Comparison of ENCODE assay signal across 10 cellular contexts in the genomic region with DNA sequence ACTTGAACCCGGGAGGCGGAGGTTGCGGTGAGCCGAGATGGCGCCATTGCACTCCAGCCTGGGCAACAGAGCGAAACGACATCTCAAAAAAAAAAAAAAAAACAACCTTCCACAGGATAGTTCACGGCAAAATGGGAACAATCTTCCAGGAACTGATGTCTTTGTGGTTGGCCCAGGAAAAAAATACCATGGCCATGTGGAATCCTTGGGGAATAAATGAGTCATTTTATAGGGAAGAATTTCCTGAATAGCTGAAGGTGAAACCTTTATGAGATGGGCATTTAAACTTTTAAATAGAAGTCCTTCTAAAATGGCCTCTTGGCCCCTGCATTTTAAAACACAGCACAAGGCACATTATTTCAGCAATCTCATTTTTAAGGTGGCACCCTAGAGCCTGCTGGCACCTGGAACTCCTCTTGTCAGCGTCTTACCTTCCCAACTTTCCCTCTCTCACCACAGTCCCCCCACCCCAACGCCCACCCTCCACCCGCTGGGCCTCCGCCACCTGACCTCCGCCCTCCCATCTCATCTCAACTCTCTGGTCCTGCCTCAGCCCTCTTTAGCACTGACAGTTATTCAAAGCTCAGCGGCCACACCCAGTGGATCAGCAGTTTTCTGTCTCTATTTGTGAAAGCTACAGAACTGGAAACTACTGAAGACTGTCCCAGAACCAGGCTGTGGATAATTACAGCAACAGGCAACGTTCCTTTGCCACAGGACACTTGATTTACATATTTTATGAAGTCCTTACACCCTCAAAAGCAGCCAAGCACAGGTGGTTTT. TPM values are rescaled to one million over a fixed set of nuclear protein-coding genes. Genes with fewer than 3 reads are reported as not detected.
DNase-seq lines count a peak whose midpoint lies in the region; ATAC-seq and TF ChIP-seq lines count a peak whose summit lies in the region.
"Had no signal": no experiment of that assay in that cellular context is flagged by ENCODE, and none has a peak within 500 bp of the region (broad histone marks: within the 10 kb centered on the region; RNA-seq: fewer than 3 reads in every experiment).

No MANE protein-coding gene starts in this region.

- H3K4me3 ChIP-seq in cardiac fibroblast (replicated peaks in 1 of 2; ENCODE audit: low read depth in 2 of 2, low read length in 2 of 2): no peak overlapping the region
- H3K4me3 ChIP-seq: coronary artery had no signal

- TF ChIP-seq CTCF in cardiac fibroblast (IDR thresholded peaks at IDR 0.05; ENCODE audit: low read depth, low read length) (no peak), natural killer cell (IDR thresholded peaks at IDR 0.05) (no peak)

- ATAC-seq in natural killer cell: no peak

- peaks cover 14% of the 10 kb centered on the region in 2 donors for H3K4me1 Mint-ChIP-seq in natural killer cell

- intact Hi-C loops in natural killer cell (cut with micrococcal nuclease): no loop called here

- no peaks in the 10 kb centered on the region for H3K9me3 Mint-ChIP-seq in natural killer cell
- H3K9me3 Mint-ChIP-seq: CD4-positive, alpha-beta T cell had no signal

- DNase-seq in EH (ENCODE audit: low read depth) (peak; percentile 94), NCI-H226 (peak; percentile 62), cardiac fibroblast (ENCODE audit: low read depth in 2 of 2) (peak; percentile 31 to 66), natural killer cell (no peak), activated gamma-delta T cell (lab: John Stamatoyannopoulos, UW) (no peak), NCI-H510A (lab: John Stamatoyannopoulos, UW) (no peak), SHP77 (lab: John Stamatoyannopoulos, UW) (no peak)
- no peak for DNase-seq in stimulated activated CD4-positive, alpha-beta T cell treated with anti-CD3 and anti-CD28 coated beads, Interleukin-15, amount 100 ng/mL, for 24 hours
- DNase-seq: CD4-positive, alpha-beta T cell had no signal

- no peaks in the 10 kb centered on the region for H3K27me3 Mint-ChIP-seq in natural killer cell (ENCODE audit: low read depth in 2 of 2)
- H3K27me3 Mint-ChIP-seq: CD4-positive, alpha-beta T cell had no signal

- H3K27ac Mint-ChIP-seq in natural killer cell: peak overlapping the region; percentile 6 to 63
- H3K27ac Mint-ChIP-seq: CD4-positive, alpha-beta T cell had no signal

- H3K36me3 Mint-ChIP-seq in natural killer cell: no peaks in the 10 kb centered on the region

- no peak overlapping the region for H3K4me3 Mint-ChIP-seq in natural killer cell
- H3K4me3 Mint-ChIP-seq: CD4-positive, alpha-beta T cell had no signal

RNA-seq across cellular contexts. Expression of gene SCGB1A1, which starts 43.1 kb away (rescaled TPM):
- not detected for total RNA-seq in natural killer cell
- total RNA-seq: CD4-positive, alpha-beta T cell had no signal

Comparison
In these comparisons a context has a peak if more than half of its experiments do, and no peak if none do; other contexts are left out.
1. DNase-seq: peak in EH (single experiment), NCI-H226 (single experiment) and cardiac fibroblast (2 of 2); none in natural killer cell (single experiment), activated gamma-delta T cell (single experiment), NCI-H510A (single experiment), stimulated activated CD4-positive, alpha-beta T cell treated with anti-CD3 and anti-CD28 coated beads, Interleukin-15, amount 100 ng/mL, for 24 hours (single experiment) and SHP77 (0 of 2).